15 cellular contexts compared by ENCODE assay signal in genomic region chr5:146766013-146766412, GRCh38.
A peak's percentile ranks its signal among the peaks of the same experiment; 100 is the strongest.
DNase-seq lines count a peak whose midpoint lies in the region; ATAC-seq and TF ChIP-seq lines count a peak whose summit lies in the region.
"Had no signal": no experiment of that assay in that cellular context is flagged by ENCODE, and none has a peak within 500 bp of the region (broad histone marks: within the 10 kb centered on the region; RNA-seq: fewer than 3 reads in every experiment).

No MANE protein-coding gene starts in this region.

- H3K36me3 ChIP-seq in GM23248 (ENCODE audit: low read depth), result no peaks in the 10 kb centered on the region
- no peaks in the 10 kb centered on the region for H3K36me3 ChIP-seq in endodermal cell (ENCODE audit: control insufficient read depth, insufficient read depth, low read length)
- no peaks in the 10 kb centered on the region for H3K36me3 ChIP-seq in H7 (replicated peaks; ENCODE audit: control insufficient read depth, insufficient read depth, low read length)
- H3K36me3 ChIP-seq in heart right ventricle, result no peaks in the 10 kb centered on the region

- H3K4me3 ChIP-seq in GM23248 (no peak overlapping the region), astrocyte of the spinal cord (ENCODE audit: low read depth, low read length) (no peak overlapping the region), endodermal cell (ENCODE audit: low read length) (no peak overlapping the region), H7 (ENCODE audit: insufficient read depth, low read depth, low read length) (no peak overlapping the region), heart right ventricle (no peak overlapping the region)
- H3K4me3 ChIP-seq: GM23338 had no signal

- intact Hi-C loops in natural killer cell (cut with micrococcal nuclease), result loop anchor here (5.0 kb wide), 1 partner anchor 36 kb away; no protein-coding TSS in a partner anchor
- intact Hi-C loops in heart right ventricle (cut with DNase I), result no loop called here

- H3K27me3 ChIP-seq in GM23248 (replicated peaks; ENCODE audit: insufficient read depth), result no peaks in the 10 kb centered on the region
- H3K27me3 ChIP-seq in endodermal cell (ENCODE audit: control insufficient read depth, insufficient read depth, low read length, poor library complexity, severe bottlenecking), result no peaks in the 10 kb centered on the region
- no peaks in the 10 kb centered on the region for H3K27me3 ChIP-seq in H7 (ENCODE audit: control insufficient read depth, insufficient read depth, low read length)
- peaks cover 0 to 5% (median 0%) of the 10 kb centered on the region in 7 donors for H3K27me3 ChIP-seq in heart right ventricle

- 20 to 30% methylated on average over 1 of the region's 1 CpG for WGBS in GM23248 (ENCODE audit: low coverage in 1 of 2, low lambda C conversion rate in 2 of 2, missing lambda C conversion rate in 2 of 2), 2 experiments
- WGBS in endodermal cell (ENCODE audit: insufficient coverage in 1 of 2, insufficient read length in 1 of 2), 2 experiments, result no CpG with 5 or more reads among the region's 1 CpG
- WGBS in heart right ventricle, 2 donors, result 80 to 86% methylated on average over 1 of the region's 1 CpG

- TF ChIP-seq CTCF in astrocyte of the spinal cord (IDR thresholded peaks at IDR 0.05; ENCODE audit: low read depth, low read length) (no peak), natural killer cell (IDR thresholded peaks at IDR 0.05) (no peak), endodermal cell (conservative IDR thresholded peaks at IDR 0.05) (no peak), heart right ventricle (IDR thresholded peaks at IDR 0.05) (no peak)

- peak; percentile 3 for DNase-seq in GM23248
- DNase-seq in astrocyte of the spinal cord (ENCODE audit: low read depth, low spot score), result peak; percentile 13
- DNase-seq in natural killer cell, result no peak
- no peak for DNase-seq in endodermal cell
- no peak for DNase-seq in H7
- DNase-seq in heart right ventricle, result no peak
- DNase-seq: Caco-2; CD8-positive, alpha-beta T cell; DND-41; H9 had no signal

- H3K27me3 Mint-ChIP-seq in natural killer cell (ENCODE audit: low read depth in 2 of 2) (no peaks in the 10 kb centered on the region), endodermal cell (ENCODE audit: insufficient read depth) (no peaks in the 10 kb centered on the region)
- H3K27me3 Mint-ChIP-seq: B cell had no signal

- H3K79me2 ChIP-seq in GM23248 (ENCODE audit: insufficient read depth), result no peaks in the 10 kb centered on the region

- H3K27ac ChIP-seq in GM23248, result no peak overlapping the region
- H3K27ac ChIP-seq in endodermal cell (ENCODE audit: low read depth, low read length), result no peak overlapping the region
- H3K27ac ChIP-seq in heart right ventricle, result no peak overlapping the region
- H3K27ac ChIP-seq: C4-2B had no signal

- H3K27ac Mint-ChIP-seq in natural killer cell, result peak overlapping the region; percentile 90 to 96
- H3K27ac Mint-ChIP-seq in endodermal cell, result no peak overlapping the region
- H3K27ac Mint-ChIP-seq: B cell, GM23338, H9 had no signal

- no peak overlapping the region for H3K4me2 ChIP-seq in GM23248 (ENCODE audit: unreplicated experiment)
- H3K4me2 ChIP-seq: GM23338 had no signal

- H3K4me3 Mint-ChIP-seq in natural killer cell, result peak overlapping the region; percentile 80
- no peak overlapping the region for H3K4me3 Mint-ChIP-seq in endodermal cell
- H3K4me3 Mint-ChIP-seq: B cell; CD8-positive, alpha-beta T cell; GM23338; H9 had no signal

- H2AFZ ChIP-seq in GM23248, result no peak overlapping the region
- H2AFZ ChIP-seq: GM23338 had no signal

- in situ Hi-C loops in GM23248 (cut with MboI) (no loop called here), astrocyte of the spinal cord (cut with HindIII; ENCODE audit: low sequenced_read_pairs) (no loop called here)

- no peak for ATAC-seq in natural killer cell
- ATAC-seq in heart right ventricle, result no peak
- ATAC-seq in HG03039 (IDR thresholded peaks at IDR 0.05; ENCODE audit: unreplicated experiment), result no peak
- ATAC-seq: GM23338, HepG2 had no signal

- H3K9me2 ChIP-seq in GM23248 (ENCODE audit: insufficient read depth), result no peaks in the 10 kb centered on the region

- H3K36me3 Mint-ChIP-seq in natural killer cell, result no peaks in the 10 kb centered on the region
- H3K36me3 Mint-ChIP-seq in endodermal cell (ENCODE audit: low read depth), result no peaks in the 10 kb centered on the region
- H3K36me3 Mint-ChIP-seq: CD8-positive, alpha-beta T cell had no signal

- H3K9me3 ChIP-seq in GM23248 (ENCODE audit: low read depth) (no peaks in the 10 kb centered on the region), endodermal cell (ENCODE audit: control insufficient read depth, low read length) (no peaks in the 10 kb centered on the region), heart right ventricle (no peaks in the 10 kb centered on the region)
- H3K9me3 ChIP-seq: Caco-2 had no signal

- H3K9ac ChIP-seq in GM23248, result no peak overlapping the region
- H3K9ac ChIP-seq in endodermal cell (ENCODE audit: extremely low read depth, low read length, poor library complexity, severe bottlenecking), result no peak overlapping the region

- H3K4me1 Mint-ChIP-seq in natural killer cell, result peaks cover 46 to 55% of the 10 kb centered on the region in 2 donors
- H3K4me1 Mint-ChIP-seq in endodermal cell, result peaks cover 16% of the 10 kb centered on the region
- H3K4me1 Mint-ChIP-seq: B cell had no signal

- H3F3A ChIP-seq in GM23248 (ENCODE audit: insufficient read depth), result no peaks in the 10 kb centered on the region

- 0 out of 2 replicates have a peak, but pooled peaks cover 8% of the 10 kb centered on the region for H3K4me1 ChIP-seq in GM23248 (ENCODE audit: insufficient read depth)
- no peaks in the 10 kb centered on the region for H3K4me1 ChIP-seq in endodermal cell (ENCODE audit: control insufficient read depth, insufficient read depth, low read length)
- no peaks in the 10 kb centered on the region for H3K4me1 ChIP-seq in heart right ventricle
- H3K4me1 ChIP-seq: Caco-2 had no signal

- no peaks in the 10 kb centered on the region for H4K20me1 ChIP-seq in GM23248 (ENCODE audit: insufficient read depth)

- H3K9me3 Mint-ChIP-seq in natural killer cell, result no peaks in the 10 kb centered on the region
- H3K9me3 Mint-ChIP-seq in endodermal cell, result no peaks in the 10 kb centered on the region
- H3K9me3 Mint-ChIP-seq: CD8-positive, alpha-beta T cell; GM23338; H9 had no signal

Comparison
In these comparisons a context has a peak if more than half of its experiments do, and no peak if none do; other contexts are left out.
1. DNase-seq: peak in GM23248 (single experiment) and astrocyte of the spinal cord (single experiment); none in natural killer cell (single experiment), endodermal cell (single experiment), H7 (single experiment) and heart right ventricle (0 of 2).